Comparison of ENCODE assay signal across 19 cellular contexts in genomic region chr21:35086357-35086756, GRCh38. TPM values are rescaled to one million over a fixed set of nuclear protein-coding genes. Genes with fewer than 3 reads are reported as not detected.
DNase-seq lines count a peak whose midpoint lies in the region; ATAC-seq and TF ChIP-seq lines count a peak whose summit lies in the region.
"Had no signal": no experiment of that assay in that cellular context is flagged by ENCODE, and none has a peak within 500 bp of the region (broad histone marks: within the 10 kb centered on the region; RNA-seq: fewer than 3 reads in every experiment).

No MANE protein-coding gene starts in this region.

- H3K36me3 ChIP-seq in PC-9 (ENCODE audit: low read depth), result no peaks in the 10 kb centered on the region
- H3K36me3 ChIP-seq in neuronal stem cell (replicated peaks in 1 of 2; ENCODE audit: control insufficient read depth in 2 of 2, insufficient read depth in 2 of 2, low read length in 2 of 2), result no peaks in the 10 kb centered on the region
- H3K36me3 ChIP-seq: BLaER1, gastrocnemius medialis had no signal

- H3K27me3 Mint-ChIP-seq in chondrocyte (ENCODE audit: low read depth), result no peaks in the 10 kb centered on the region
- H3K27me3 Mint-ChIP-seq: activated naive CD8-positive, alpha-beta T cell; naive thymus-derived CD4-positive, alpha-beta T cell; stimulated activated naive CD8-positive, alpha-beta T cell treated with anti-CD3 and anti-CD28 coated beads, Interleukin-15, Interleukin-2, amounts not matched to agents 100 ng/mL and 50 ng/mL, for 24 hours had no signal

- no peak overlapping the region for H3K4me3 Mint-ChIP-seq in chondrocyte (ENCODE audit: unreplicated experiment)
- H3K4me3 Mint-ChIP-seq: activated naive CD8-positive, alpha-beta T cell; naive thymus-derived CD4-positive, alpha-beta T cell; stimulated activated naive CD8-positive, alpha-beta T cell treated with anti-CD3 and anti-CD28 coated beads, Interleukin-15, Interleukin-2, amounts not matched to agents 100 ng/mL and 50 ng/mL, for 24 hours had no signal

- DNase-seq in Daoy (ENCODE audit: low read depth) (peak; percentile 60), PC-9 (no peak), chondrocyte (ENCODE audit: low spot score) (no peak), medulla oblongata (ENCODE audit: extremely low spot score) (peak; percentile 8), NCI-H1105 treated with DMSO at 0.1 percent for 48 hours (lab: John Stamatoyannopoulos, UW) (no peak), neuronal stem cell (ENCODE audit: low spot score) (no peak)
- DNase-seq in stimulated activated naive CD4-positive, alpha-beta T cell (lab: John Stamatoyannopoulos, UW), result no peak
- DNase-seq: gastrocnemius medialis; H7; kidney glomerular epithelial cell; naive thymus-derived CD4-positive, alpha-beta T cell; NCI-H1417; NCI-H526 treated with DMSO at 0.1 percent for 48 hours; right cardiac atrium had no signal

- H2BK15ac ChIP-seq in neuronal stem cell (ENCODE audit: low read length), result no peak overlapping the region

- no peak overlapping the region for H3K18ac ChIP-seq in neuronal stem cell (ENCODE audit: low read length)

- H3K14ac ChIP-seq in neuronal stem cell (ENCODE audit: low read length), result no peak overlapping the region

- H3K27me3 ChIP-seq in PC-9 (ENCODE audit: insufficient read depth, low read depth) (no peaks in the 10 kb centered on the region), neuronal stem cell (ENCODE audit: control insufficient read depth in 3 of 3, insufficient read depth in 3 of 3, low read depth in 1 of 3, low read length in 3 of 3) (no peaks in the 10 kb centered on the region)
- H3K27me3 ChIP-seq: BLaER1, gastrocnemius medialis had no signal

- TF ChIP-seq CTCF in PC-9 (conservative IDR thresholded peaks at IDR 0.05) (no peak), chondrocyte (IDR thresholded peaks at IDR 0.05) (no peak)

- peaks cover 14% of the 10 kb centered on the region for H3K9me3 Mint-ChIP-seq in chondrocyte (ENCODE audit: low read depth)

- H3K23ac ChIP-seq in neuronal stem cell (ENCODE audit: low read depth, low read length, poor library complexity), result no peak overlapping the region

- H3K27ac ChIP-seq in PC-9 (peak overlapping the region; percentile 43), neuronal stem cell (replicated peaks; ENCODE audit: low read length) (no peak overlapping the region)
- H3K27ac ChIP-seq: BLaER1, coronary artery, gastrocnemius medialis had no signal

- no peak overlapping the region for H4K91ac ChIP-seq in neuronal stem cell (ENCODE audit: low read depth, low read length, poor library complexity)

- 0 out of 2 replicates have a peak overlapping the region, but pooled peaks have one; percentile 1 for H3K4me2 ChIP-seq in PC-9
- no peak overlapping the region for H3K4me2 ChIP-seq in neuronal stem cell (ENCODE audit: insufficient read depth, low read length, poor library complexity, severe bottlenecking)
- H3K4me2 ChIP-seq: BLaER1 had no signal

- H3K4me1 ChIP-seq in PC-9 (replicated peaks; ENCODE audit: insufficient read depth), result peaks cover 18% of the 10 kb centered on the region
- H3K4me1 ChIP-seq in neuronal stem cell (ENCODE audit: control insufficient read depth in 2 of 2, insufficient read depth in 1 of 2, low read depth in 1 of 2, low read length in 2 of 2), result no peaks in the 10 kb centered on the region
- H3K4me1 ChIP-seq: BLaER1, gastrocnemius medialis had no signal

- no peak overlapping the region for H2BK120ac ChIP-seq in neuronal stem cell (ENCODE audit: low read depth, low read length)

- H3K4me1 Mint-ChIP-seq in chondrocyte (ENCODE audit: low read depth), result peaks cover 30% of the 10 kb centered on the region

- H3K79me1 ChIP-seq in neuronal stem cell (ENCODE audit: low read depth, low read length), result no peaks in the 10 kb centered on the region

- POLR2A ChIA-PET in PC-9 (lab: Charles Lee; ENCODE audit: unreplicated experiment), result no interaction called here

- ATAC-seq in GM19467 (IDR thresholded peaks at IDR 0.05; ENCODE audit: unreplicated experiment), result no peak
- ATAC-seq: gastrocnemius medialis; naive thymus-derived CD4-positive, alpha-beta T cell; right cardiac atrium had no signal

- no peak overlapping the region for H2BK12ac ChIP-seq in neuronal stem cell (ENCODE audit: low read length)

- H2BK5ac ChIP-seq in neuronal stem cell (ENCODE audit: low read length), result no peak overlapping the region

- H3K79me2 ChIP-seq in PC-9 (ENCODE audit: low read depth), result no peaks in the 10 kb centered on the region

- H3K9me3 ChIP-seq in PC-9 (ENCODE audit: insufficient read depth, low read depth), result peaks cover 6% of the 10 kb centered on the region; the same call in 1 of the 2 replicates
- no peaks in the 10 kb centered on the region for H3K9me3 ChIP-seq in neuronal stem cell (replicated peaks in 1 of 2; ENCODE audit: control insufficient read depth in 2 of 2, insufficient read depth in 1 of 2, low read depth in 1 of 2, low read length in 2 of 2)
- H3K9me3 ChIP-seq: gastrocnemius medialis had no signal

- peaks cover 8% of the 10 kb centered on the region; the same call in 1 of the 2 replicates for H3F3A ChIP-seq in PC-9 (ENCODE audit: insufficient read depth, low read depth)

- H3K9me2 ChIP-seq in PC-9 (ENCODE audit: insufficient read depth), result no peaks in the 10 kb centered on the region

- no peak overlapping the region for H3K9ac ChIP-seq in neuronal stem cell (ENCODE audit: low read depth, low read length, poor library complexity)
- H3K9ac ChIP-seq: BLaER1 had no signal

- peak overlapping the region; percentile 83 for H3K27ac Mint-ChIP-seq in chondrocyte (ENCODE audit: unreplicated experiment)
- H3K27ac Mint-ChIP-seq: activated naive CD8-positive, alpha-beta T cell; stimulated activated naive CD8-positive, alpha-beta T cell treated with anti-CD3 and anti-CD28 coated beads, Interleukin-15, Interleukin-2, amounts not matched to agents 100 ng/mL and 50 ng/mL, for 24 hours had no signal

- CTCF ChIA-PET in PC-9 (lab: Charles Lee), result no interaction called here

- H2AK5ac ChIP-seq in neuronal stem cell (ENCODE audit: low read depth, low read length), result no peak overlapping the region

- no CpG with 5 or more reads among the region's 2 CpGs for WGBS in neuronal stem cell (ENCODE audit: extremely low coverage in 2 of 2, insufficient read length in 2 of 2, insufficient replicate concordance in 1 of 2), 2 donors

- H4K20me1 ChIP-seq in PC-9 (ENCODE audit: insufficient read depth), result no peaks in the 10 kb centered on the region
- H4K20me1 ChIP-seq: BLaER1 had no signal

- no TSS peak for BruUV-seq in PC-9 (replicated peaks; lab: Mats Ljungman, UMichigan)

- H3K36me3 Mint-ChIP-seq in chondrocyte (ENCODE audit: low read depth), result peaks cover 5% of the 10 kb centered on the region

- intact Hi-C loops in PC-9 (cut with micrococcal nuclease; ENCODE audit: unreplicated experiment), result no loop called here

- H2AFZ ChIP-seq in PC-9 (no peak overlapping the region), neuronal stem cell (ENCODE audit: low read length) (no peak overlapping the region)

- H3K4me3 ChIP-seq in PC-9 (no peak overlapping the region), neuronal stem cell (ENCODE audit: low read length in 2 of 2) (no peak overlapping the region)
- H3K4me3 ChIP-seq: BLaER1, coronary artery, gastrocnemius medialis had no signal

- H4K8ac ChIP-seq in neuronal stem cell (ENCODE audit: low read depth, low read length), result no peak overlapping the region

- H3K4ac ChIP-seq in neuronal stem cell (ENCODE audit: low read length), result no peak overlapping the region

RNA-seq across cellular contexts. Expression of gene RUNX1, which starts 37.3 kb away (rescaled TPM):
- total RNA-seq in Daoy (2014; rRNA removed; shearing (Covaris generic)), result 9.5 and 12.3 TPM in 2 replicates
- total RNA-seq in PC-9 (2021) (58.5 and 61.6 TPM in 2 replicates), chondrocyte (37.9 to 73.5 TPM (median 39.7 TPM) in 3 replicates)
- 0.20 TPM for polyA plus RNA-seq in neuronal stem cell (2013, experiment 1 of 2)
- polyA plus RNA-seq in neuronal stem cell (2013, experiment 2 of 2), result 0.18 TPM

Comparison
In these comparisons a context has a peak if more than half of its experiments do, and no peak if none do; other contexts are left out.
1. DNase-seq: peak in Daoy (single experiment) and medulla oblongata (single experiment); none in PC-9 (0 of 2), chondrocyte (single experiment), NCI-H1105 treated with DMSO at 0.1 percent for 48 hours (single experiment), neuronal stem cell (single experiment) and stimulated activated naive CD4-positive, alpha-beta T cell (0 of 6).